In the genomic region with DNA sequence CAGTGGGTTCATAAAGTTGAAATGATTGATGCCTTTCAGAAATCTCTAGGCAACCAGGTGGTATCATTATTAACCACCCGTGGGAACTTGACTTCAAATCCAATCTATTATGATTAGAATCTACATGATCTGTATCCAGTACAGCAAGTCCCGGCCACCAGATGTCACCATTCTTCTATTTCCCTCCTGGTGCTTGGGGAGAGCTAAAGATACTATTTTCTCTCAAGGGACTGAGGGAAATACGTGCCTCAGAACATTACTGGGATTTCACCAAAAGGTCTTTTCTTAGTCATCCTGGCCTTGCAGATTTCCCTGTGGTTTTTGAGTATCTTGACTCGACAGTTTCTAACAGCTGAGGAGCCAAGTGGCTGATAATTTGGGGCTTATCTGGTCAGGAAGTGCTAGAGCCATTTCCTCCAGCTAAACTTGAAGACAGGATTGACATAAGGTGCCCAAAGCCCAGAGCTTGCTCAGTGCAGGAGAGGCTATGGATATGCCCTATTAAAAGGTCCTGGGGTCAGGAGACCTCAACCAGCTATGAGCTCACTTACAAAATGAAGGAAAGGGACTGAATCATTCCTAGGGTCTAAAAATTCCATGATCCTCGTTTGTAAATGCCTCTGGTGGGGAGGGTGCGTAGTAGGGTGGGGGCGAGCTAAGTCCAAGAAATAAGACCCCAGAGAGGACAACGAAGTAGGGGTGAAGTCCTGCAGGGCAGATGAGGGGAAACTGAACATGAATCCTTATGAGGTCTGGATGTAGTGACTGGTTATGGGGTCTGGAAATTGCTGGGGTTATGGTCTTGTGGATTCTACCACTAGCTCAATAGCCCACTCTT, we compare ENCODE assay signal across 8 cellular contexts.
DNase-seq lines count a peak whose midpoint lies in the region; ATAC-seq, FAIRE-seq and TF ChIP-seq lines count a peak whose summit lies in the region.

No MANE protein-coding gene starts in this region.

- H3K79me2 ChIP-seq in DND-41 (ENCODE audit: insufficient read depth, low read length) (peaks cover 38% of the 10 kb centered on the region), KMS-11 (ENCODE audit: insufficient read depth, low read depth) (peaks cover 33% of the 10 kb centered on the region)

- FAIRE-seq in RCC 7860 (lab: Jason Lieb, UNC), result peak; percentile 91

- H3K27ac ChIP-seq in DND-41 (ENCODE audit: low read length) (peak overlapping the region; percentile 22; the same call in 1 of the 2 replicates), KMS-11 (peak overlapping the region; percentile 7; the same call in 1 of the 2 replicates)

- H3K27me3 ChIP-seq in DND-41 (ENCODE audit: insufficient read depth, low read length, poor library complexity) (no peaks in the 10 kb centered on the region), KMS-11 (ENCODE audit: insufficient read depth, low read depth) (no peaks in the 10 kb centered on the region), neuron (ENCODE audit: insufficient read depth, low read length) (no peaks in the 10 kb centered on the region)

- H3K4me2 ChIP-seq in DND-41 (ENCODE audit: insufficient read depth, low read length) (peak overlapping the region; percentile 94), KMS-11 (peak overlapping the region; percentile 71)

- H3K4me3 ChIP-seq in DND-41 (ENCODE audit: low read depth in 1 of 2, low read length in 2 of 2) (peak overlapping the region in 1 of 2 experiments; percentile 86; a peak in 2 of 4 replicates), KMS-11 (IDR thresholded peaks at IDR 0.05; ENCODE audit: insufficient read depth, low read depth, low read length) (no peak overlapping the region), fibroblast of mammary gland (ENCODE audit: control insufficient read depth, low read depth, low read length) (no peak overlapping the region), neuron (ENCODE audit: low read length) (peak overlapping the region; percentile 12)

- peaks cover 9% of the 10 kb centered on the region for H3K27me3 Mint-ChIP-seq in activated T-cell treated with anti-CD3 and anti-CD28 coated beads, Interleukin-2, amount 50 U/mL, for 72 hours (ENCODE audit: low read depth)

- peaks cover 47% of the 10 kb centered on the region for H3K4me1 ChIP-seq in DND-41 (ENCODE audit: insufficient read depth, low read length)
- peaks cover 33% of the 10 kb centered on the region for H3K4me1 ChIP-seq in KMS-11 (ENCODE audit: low read depth, poor library complexity, severe bottlenecking)
- H3K4me1 ChIP-seq in neuron (ENCODE audit: insufficient read depth, low read length), result peaks cover 18% of the 10 kb centered on the region

- H3K36me3 Mint-ChIP-seq in activated T-cell treated with anti-CD3 and anti-CD28 coated beads, Interleukin-2, amount 50 U/mL, for 72 hours (ENCODE audit: insufficient read depth in 2 of 2), result peaks cover 0 to 2% of the 10 kb centered on the region in 2 donors

- H3K4me1 Mint-ChIP-seq in activated T-cell treated with anti-CD3 and anti-CD28 coated beads, Interleukin-2, amount 50 U/mL, for 72 hours (ENCODE audit: low read depth), result peaks cover 37% of the 10 kb centered on the region

- H3K36me3 ChIP-seq in DND-41 (ENCODE audit: insufficient read depth, low read length), result no peaks in the 10 kb centered on the region; the same call in 1 of the 2 replicates
- no peaks in the 10 kb centered on the region for H3K36me3 ChIP-seq in KMS-11 (ENCODE audit: insufficient read depth)
- H3K36me3 ChIP-seq in neuron (ENCODE audit: insufficient read depth, low read length), result no peaks in the 10 kb centered on the region

- peak overlapping the region; percentile 57 for H3K27ac Mint-ChIP-seq in activated T-cell treated with anti-CD3 and anti-CD28 coated beads, Interleukin-2, amount 50 U/mL, for 72 hours

- H3K9ac ChIP-seq in DND-41 (ENCODE audit: low read depth, low read length) (peak overlapping the region; percentile 95; the same call in 1 of the 2 replicates), KMS-11 (no peak overlapping the region)

- peak overlapping the region; percentile 94 for H2AFZ ChIP-seq in DND-41 (ENCODE audit: low read depth, low read length)
- H2AFZ ChIP-seq in KMS-11 (ENCODE audit: low read depth), result peak overlapping the region; percentile 26; the same call in 1 of the 2 replicates
- H2AFZ ChIP-seq in neuron (ENCODE audit: low read depth, low read length), result no peak overlapping the region

- peaks cover 24% of the 10 kb centered on the region for H4K20me1 ChIP-seq in DND-41 (ENCODE audit: insufficient read depth, low read length)
- H4K20me1 ChIP-seq in KMS-11 (ENCODE audit: insufficient read depth), result peaks cover 11% of the 10 kb centered on the region; the same call in 1 of the 2 replicates

- DNase-seq in DND-41 (peak; percentile 88), RCC 7860 (ENCODE audit: low spot score) (peak; percentile 90), fibroblast of mammary gland (ENCODE audit: low read depth) (peak; percentile 98), stromal cell of bone marrow (ENCODE audit: low read depth) (peak; percentile 97)
- DNase-seq in activated T-cell treated with anti-CD3 and anti-CD28 coated beads, Interleukin-2, amount 50 U/mL, for 72 hours, result peak; percentile 80 to 86

- H3K9me3 ChIP-seq in DND-41 (ENCODE audit: insufficient read depth, low read length, severe bottlenecking) (no peaks in the 10 kb centered on the region), neuron (ENCODE audit: low read length) (no peaks in the 10 kb centered on the region)

- ATAC-seq in DND-41 (ENCODE audit: insufficient read depth, low read depth) (peak; percentile 58), GM21825 (IDR thresholded peaks at IDR 0.05; ENCODE audit: unreplicated experiment) (peak; percentile 41)
- peak; percentile 50 to 57 for ATAC-seq in activated T-cell treated with anti-CD3 and anti-CD28 coated beads, Interleukin-2, amount 50 U/mL, for 72 hours (replicated peaks in 1 of 2)

- H3K9me3 Mint-ChIP-seq in activated T-cell treated with anti-CD3 and anti-CD28 coated beads, Interleukin-2, amount 50 U/mL, for 72 hours, result no peaks in the 10 kb centered on the region

- TF ChIP-seq CTCF in DND-41 (IDR thresholded peaks at IDR 0.05; ENCODE audit: borderline replicate concordance, extremely low read depth, low read length, poor library complexity, severe bottlenecking) (peak; percentile 94), KMS-11 (conservative IDR thresholded peaks at IDR 0.05; ENCODE audit: low read depth, low read length) (peak; percentile 61), fibroblast of mammary gland (conservative IDR thresholded peaks at IDR 0.05; ENCODE audit: control insufficient read depth, insufficient read depth, low read depth, low read length) (peak; percentile 85)

- H3K4me3 Mint-ChIP-seq in activated T-cell treated with anti-CD3 and anti-CD28 coated beads, Interleukin-2, amount 50 U/mL, for 72 hours, result peak overlapping the region; percentile 92 to 98
